ENCODE assay signal across 10 cellular contexts in the genomic region with DNA sequence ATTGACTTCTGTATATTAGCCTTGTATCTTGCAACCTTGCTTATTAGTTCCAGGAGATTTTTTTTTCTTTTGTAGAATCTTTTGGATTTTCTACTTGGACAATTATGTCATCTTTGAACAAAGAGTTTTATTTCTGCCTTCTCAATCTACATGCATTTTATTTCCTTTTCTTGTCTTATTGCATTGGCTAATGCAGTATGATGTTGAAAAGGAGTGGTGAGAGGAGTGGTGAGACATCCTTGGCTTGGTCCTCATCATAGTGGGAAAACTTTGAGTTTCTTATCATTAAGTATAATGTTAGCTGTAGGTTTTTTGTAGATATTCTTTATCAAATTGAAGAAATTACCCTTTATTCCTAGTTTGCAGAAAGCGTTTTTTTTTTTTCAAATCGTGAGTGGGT.
"Had no signal": no experiment of that assay in that cellular context is flagged by ENCODE, and none has a peak within 500 bp of the region (broad histone marks: within the 10 kb centered on the region; RNA-seq: fewer than 3 reads in every experiment).

No MANE protein-coding gene starts in this region.

- H3K4me2 ChIP-seq: KMS-11 had no signal

- DNase-seq: GM23248, GOT3, H9, HCEC 1CT, HFFc6, IMR-90, KBM-7 had no signal

- H3K9ac ChIP-seq: GM23248, KMS-11 had no signal

- H2AFZ ChIP-seq: GM23248 had no signal

- FAIRE-seq: H54 had no signal

- H3K4me3 ChIP-seq: GM23248 had no signal

- H3K27ac ChIP-seq: GM23248, HL-60, KMS-11 had no signal
